12 cellular contexts compared by ENCODE assay signal in genomic region chr2:217942731-217943335, GRCh38. TPM values are rescaled to one million over a fixed set of nuclear protein-coding genes. Genes with fewer than 3 reads are reported as not detected.
DNase-seq lines count a peak whose midpoint lies in the region; ATAC-seq and TF ChIP-seq lines count a peak whose summit lies in the region.
"Had no signal": no experiment of that assay in that cellular context is flagged by ENCODE, and none has a peak within 500 bp of the region (broad histone marks: within the 10 kb centered on the region; RNA-seq: fewer than 3 reads in every experiment).

No MANE protein-coding gene starts in this region.

- no peak overlapping the region for H3K18ac ChIP-seq in trophoblast cell (ENCODE audit: low read length)

- 0 out of 2 replicates have a peak overlapping the region, but pooled peaks have one; percentile 33 for H3K27ac ChIP-seq in ACC112 (ENCODE audit: low read depth, low read length)
- no peak overlapping the region for H3K27ac ChIP-seq in trophoblast cell (ENCODE audit: low read depth, low read length)
- H3K27ac ChIP-seq: C4-2B had no signal

- H2BK120ac ChIP-seq in trophoblast cell (ENCODE audit: insufficient read depth, low read length, poor library complexity), result no peak overlapping the region

- H3K14ac ChIP-seq in trophoblast cell (ENCODE audit: low read length), result no peak overlapping the region

- DNase-seq in left ventricle myocardium superior (peak; percentile 54), trophoblast cell (no peak), HPDE6-E6E7 (ENCODE audit: extremely low spot score) (no peak)
- DNase-seq in activated CD8-positive, alpha-beta memory T cell treated with anti-CD3 and anti-CD28 coated beads, Interleukin-2, amount 10 ng/mL, durations not matched to agents 7 days and 5 days, result no peak
- DNase-seq: NCI-H2107 had no signal

- no peak overlapping the region for H3K4me2 ChIP-seq in trophoblast cell (ENCODE audit: low read length)

- peak overlapping the region; percentile 20 for H2AK5ac ChIP-seq in trophoblast cell (ENCODE audit: low read length)

- peak; percentile 11 for ATAC-seq in left ventricle myocardium superior
- no peak for ATAC-seq in activated CD8-positive, alpha-beta memory T cell treated with anti-CD3 and anti-CD28 coated beads, Interleukin-2, amount 10 ng/mL, durations not matched to agents 7 days and 5 days
- no peak for ATAC-seq in HG02852 (IDR thresholded peaks at IDR 0.05; ENCODE audit: unreplicated experiment)
- no peak for ATAC-seq in HG02571 (IDR thresholded peaks at IDR 0.05; ENCODE audit: unreplicated experiment)

- intact Hi-C loops in left ventricle myocardium superior (cut with micrococcal nuclease), result no loop called here

- peaks cover 2% of the 10 kb centered on the region for H3K79me1 ChIP-seq in trophoblast cell (ENCODE audit: low read length)

- H4K91ac ChIP-seq in trophoblast cell (ENCODE audit: low read depth, low read length), result no peak overlapping the region

- H3K36me3 Mint-ChIP-seq in activated CD8-positive, alpha-beta memory T cell treated with anti-CD3 and anti-CD28 coated beads, Interleukin-2, amount 10 ng/mL, durations not matched to agents 7 days and 5 days, result no peaks in the 10 kb centered on the region

- H3K4ac ChIP-seq in trophoblast cell (ENCODE audit: low read depth, low read length), result no peak overlapping the region

- H4K8ac ChIP-seq in trophoblast cell (ENCODE audit: low read depth, low read length), result no peak overlapping the region

- H3K27me3 Mint-ChIP-seq in activated CD8-positive, alpha-beta memory T cell treated with anti-CD3 and anti-CD28 coated beads, Interleukin-2, amount 10 ng/mL, durations not matched to agents 7 days and 5 days, result peaks cover 35% of the 10 kb centered on the region

- H3K79me2 ChIP-seq in ACC112 (ENCODE audit: control insufficient read depth, insufficient read depth, low read length, unreplicated experiment) (peaks cover 64% of the 10 kb centered on the region), trophoblast cell (ENCODE audit: control insufficient read depth, insufficient read depth, low read length, poor library complexity) (no peaks in the 10 kb centered on the region)

- no peak overlapping the region for H2AFZ ChIP-seq in ACC112 (ENCODE audit: low read length, unreplicated experiment)
- no peak overlapping the region for H2AFZ ChIP-seq in trophoblast cell (ENCODE audit: insufficient read depth, low read length, poor library complexity)

- H2BK12ac ChIP-seq in trophoblast cell (ENCODE audit: low read length), result no peak overlapping the region

- H3K9ac ChIP-seq in trophoblast cell (ENCODE audit: low read length), result no peak overlapping the region

- H3K36me3 ChIP-seq in ACC112 (ENCODE audit: insufficient read depth, low read length), result no peaks in the 10 kb centered on the region
- H3K36me3 ChIP-seq in trophoblast cell (ENCODE audit: control insufficient read depth in 1 of 2, insufficient read depth in 2 of 2, low read length in 2 of 2), result no peaks in the 10 kb centered on the region
- H3K36me3 ChIP-seq: HAP-1 had no signal

- peaks cover 46% of the 10 kb centered on the region for H3K4me1 ChIP-seq in ACC112 (ENCODE audit: control insufficient read depth, insufficient read depth, low read length, unreplicated experiment)
- peaks cover 12 to 14% of the 10 kb centered on the region in 2 experiments for H3K4me1 ChIP-seq in trophoblast cell (ENCODE audit: control insufficient read depth in 1 of 2, insufficient read depth in 2 of 2, low read length in 2 of 2)
- H3K4me1 ChIP-seq: HAP-1 had no signal

- peak overlapping the region; percentile 84 for H3K4me3 ChIP-seq in ACC112 (ENCODE audit: low read depth, low read length)
- H3K4me3 ChIP-seq in WI38 (ENCODE audit: low read depth, low read length), result peak overlapping the region; percentile 68
- no peak overlapping the region for H3K4me3 ChIP-seq in trophoblast cell (ENCODE audit: low read depth, low read length)
- H3K4me3 ChIP-seq: HAP-1 had no signal

- peaks cover 18% of the 10 kb centered on the region for H3K4me1 Mint-ChIP-seq in activated CD8-positive, alpha-beta memory T cell treated with anti-CD3 and anti-CD28 coated beads, Interleukin-2, amount 10 ng/mL, durations not matched to agents 7 days and 5 days
- H3K4me1 Mint-ChIP-seq: activated T-helper 17 cell treated with anti-CD3 and anti-CD28 coated beads, Interleukin-2, amount 50 U/mL, for 72 hours had no signal

- no peak overlapping the region for H3K4me3 Mint-ChIP-seq in activated CD8-positive, alpha-beta memory T cell treated with anti-CD3 and anti-CD28 coated beads, Interleukin-2, amount 10 ng/mL, durations not matched to agents 7 days and 5 days
- H3K4me3 Mint-ChIP-seq: activated T-helper 17 cell treated with anti-CD3 and anti-CD28 coated beads, Interleukin-2, amount 50 U/mL, for 72 hours had no signal

- no peak overlapping the region for H3K23ac ChIP-seq in trophoblast cell (ENCODE audit: low read length)

- no peak overlapping the region for H4K12ac ChIP-seq in trophoblast cell (ENCODE audit: low read depth, low read length)

- H3K27ac Mint-ChIP-seq in activated CD8-positive, alpha-beta memory T cell treated with anti-CD3 and anti-CD28 coated beads, Interleukin-2, amount 10 ng/mL, durations not matched to agents 7 days and 5 days, result no peak overlapping the region
- H3K27ac Mint-ChIP-seq: activated T-helper 17 cell treated with anti-CD3 and anti-CD28 coated beads, Interleukin-2, amount 50 U/mL, for 72 hours had no signal

- no peaks in the 10 kb centered on the region for H3K27me3 ChIP-seq in ACC112 (ENCODE audit: insufficient read depth, low read length)
- H3K27me3 ChIP-seq in trophoblast cell (ENCODE audit: insufficient read depth, low read length), result no peaks in the 10 kb centered on the region

- TF ChIP-seq CTCF in WI38 (IDR thresholded peaks at IDR 0.05; ENCODE audit: low read depth, low read length), result no peak

- H3K9me3 Mint-ChIP-seq in activated CD8-positive, alpha-beta memory T cell treated with anti-CD3 and anti-CD28 coated beads, Interleukin-2, amount 10 ng/mL, durations not matched to agents 7 days and 5 days (ENCODE audit: low read depth), result no peaks in the 10 kb centered on the region
- H3K9me3 Mint-ChIP-seq: activated T-helper 17 cell treated with anti-CD3 and anti-CD28 coated beads, Interleukin-2, amount 50 U/mL, for 72 hours had no signal

- CTCF ChIA-PET in activated CD8-positive, alpha-beta memory T cell treated with anti-CD3 and anti-CD28 coated beads, Interleukin-2, amount 10 ng/mL, durations not matched to agents 7 days and 5 days (lab: Charles Lee), result no interaction called here

- WGBS in trophoblast cell (ENCODE audit: extremely low coverage, insufficient coverage, insufficient read length), result no CpG with 5 or more reads among the region's 3 CpGs

- no peak overlapping the region for H2BK5ac ChIP-seq in trophoblast cell (ENCODE audit: low read depth, low read length, poor library complexity)

- no peaks in the 10 kb centered on the region for H3K9me3 ChIP-seq in trophoblast cell (ENCODE audit: insufficient read depth, low read depth, low read length)
- H3K9me3 ChIP-seq: HAP-1 had no signal

RNA-seq across cellular contexts. Expression of gene TNS1, which starts 60.0 kb away (rescaled TPM):
- 783 TPM for total RNA-seq in left ventricle myocardium superior
- polyA plus RNA-seq in trophoblast cell (2013), result 1.5 and 2.0 TPM in 2 replicates
- total RNA-seq in activated CD8-positive, alpha-beta memory T cell treated with anti-CD3 and anti-CD28 coated beads, Interleukin-2, amount 10 ng/mL, durations not matched to agents 7 days and 5 days, result 1 to 10 TPM; 1.4 to 4.4 TPM

Comparison
In these comparisons a context has a peak if more than half of its experiments do, and no peak if none do; other contexts are left out.
1. RNA of gene TNS1, which starts 60.0 kb away (total RNA-seq): 783 TPM in left ventricle myocardium superior (single experiment); 1.4 to 4.4 TPM in activated CD8-positive, alpha-beta memory T cell treated with anti-CD3 and anti-CD28 coated beads, Interleukin-2, amount 10 ng/mL, durations not matched to agents 7 days and 5 days; every median in the first group is over 100 times any median in the second.